ENCODE assay signal across 8 cellular contexts in genomic region chr3:152444029-152444641, GRCh38.
DNase-seq lines count a peak whose midpoint lies in the region; ATAC-seq, FAIRE-seq and TF ChIP-seq lines count a peak whose summit lies in the region.

No MANE protein-coding gene starts in this region.

- H3K36me3 Mint-ChIP-seq in CD14-positive monocyte: peaks cover 27 to 51% of the 10 kb centered on the region in 2 donors

- no peak for TF ChIP-seq POLR2A in suprapubic skin (IDR thresholded peaks at IDR 0.05)

- H3K27ac ChIP-seq in brain microvascular endothelial cell (no peak overlapping the region), suprapubic skin (no peak overlapping the region)

- peak; percentile 99 for FAIRE-seq in islet of Langerhans (lab: Jason Lieb, UNC)

- peak overlapping the region in 2 of 7 donors; percentile 9 to 32 for H3K27ac Mint-ChIP-seq in CD14-positive monocyte

- no peaks in the 10 kb centered on the region for H3K9me3 ChIP-seq in suprapubic skin

- DNase-seq in CD14-positive monocyte (ENCODE audit: low spot score) (no peak), NCI-H446 treated with DMSO at 0.1 percent for 48 hours (lab: John Stamatoyannopoulos, UW) (peak; percentile 39), brain microvascular endothelial cell (no peak), suprapubic skin (ENCODE audit: low spot score in 2 of 2) (no peak), 8988T (no peak)
- no peak for DNase-seq in activated naive CD4-positive, alpha-beta T cell treated with anti-CD3 and anti-CD28 coated beads, Interleukin-2, amount 50 U/mL, for 16 hours

- H3K4me3 ChIP-seq in brain microvascular endothelial cell (ENCODE audit: low read depth, low read length) (no peak overlapping the region), suprapubic skin (no peak overlapping the region)

- 27% methylated on average over 8 of the region's 8 CpGs for WGBS in suprapubic skin

- H3K4me3 Mint-ChIP-seq in CD14-positive monocyte: no peak overlapping the region

- peaks cover 11% of the 10 kb centered on the region for H3K4me1 Mint-ChIP-seq in CD14-positive monocyte

- H3K27me3 ChIP-seq in brain microvascular endothelial cell (replicated peaks): no peaks in the 10 kb centered on the region
- no peaks in the 10 kb centered on the region for H3K27me3 ChIP-seq in suprapubic skin

- TF ChIP-seq CTCF in CD14-positive monocyte (IDR thresholded peaks at IDR 0.05) (peak; percentile 62), brain microvascular endothelial cell (IDR thresholded peaks at IDR 0.05; ENCODE audit: low read depth, low read length, missing control alignments) (peak; percentile 43), suprapubic skin (IDR thresholded peaks at IDR 0.05) (peak; percentile 53 to 78)

- no peak for TF ChIP-seq EP300 in suprapubic skin (IDR thresholded peaks at IDR 0.05)

- peaks cover 45% of the 10 kb centered on the region for H3K4me1 ChIP-seq in suprapubic skin

- intact Hi-C loops in CD14-positive monocyte (cut with micrococcal nuclease): loop anchor here in 1 of 2 donors (10.0 kb wide), 1 partner anchor 369 kb away; no protein-coding TSS in a partner anchor

- H3K9me3 Mint-ChIP-seq in CD14-positive monocyte: no peaks in the 10 kb centered on the region

- H3K36me3 ChIP-seq in brain microvascular endothelial cell (replicated peaks) (peaks cover 6% of the 10 kb centered on the region), suprapubic skin (peaks cover 20% of the 10 kb centered on the region)

- in situ Hi-C loops in brain microvascular endothelial cell (cut with HindIII; ENCODE audit: low pct_ligation_motif_present, low sequenced_read_pairs): no loop called here

- no peaks in the 10 kb centered on the region for H3K27me3 Mint-ChIP-seq in CD14-positive monocyte (ENCODE audit: low read depth in 3 of 3)

- peak; percentile 37 for ATAC-seq in GM18511 (IDR thresholded peaks at IDR 0.05; ENCODE audit: unreplicated experiment)
